ENCODE assay signal across 1 cellular context in genomic region chr20:33180169-33180568, GRCh38.
A peak's percentile ranks its signal among the peaks of the same experiment; 100 is the strongest.
TF ChIP-seq lines count a peak whose summit lies in the region.

No MANE protein-coding gene starts in this region.

TF ChIP-seq in HepG2, 621 proteins besides CTCF, POLR2A, EP300 and RAD21:
- TF ChIP-seq ZNF629 (CRISPR knock-in tag; conservative IDR thresholded peaks at IDR 0.05) (peak; percentile 61), ZNF33A (CRISPR knock-in tag; IDR thresholded peaks at IDR 0.05; ENCODE audit: borderline replicate concordance) (no peak), ZNF34 (CRISPR knock-in tag; IDR thresholded peaks at IDR 0.05; ENCODE audit: borderline replicate concordance) (no peak)
